ENCODE assay signal across 8 cellular contexts in genomic region chr1:201480231-201481003, GRCh38. TPM values are rescaled to one million over a fixed set of nuclear protein-coding genes. Genes with fewer than 3 reads are reported as not detected.
A peak's percentile ranks its signal among the peaks of the same experiment; 100 is the strongest.
DNase-seq lines count a peak whose midpoint lies in the region; ATAC-seq and TF ChIP-seq lines count a peak whose summit lies in the region.

No MANE protein-coding gene starts in this region.

- H2BK12ac ChIP-seq in H9 (ENCODE audit: insufficient read length, low read depth, low read length), result no peak overlapping the region

- H3K4me2 ChIP-seq in H9 (ENCODE audit: insufficient read depth, insufficient read length, low read length), result peak overlapping the region; percentile 90

- peak overlapping the region; percentile 63 for H3K18ac ChIP-seq in H9 (ENCODE audit: insufficient read length, low read depth, low read length)

- no peak overlapping the region for H2BK120ac ChIP-seq in H9 (ENCODE audit: low read depth, low read length, poor library complexity, severe bottlenecking)

- in situ Hi-C loops in astrocyte of the spinal cord (cut with HindIII; ENCODE audit: low sequenced_read_pairs), result no loop called here

- TF ChIP-seq POLR2A in NB4 (IDR thresholded peaks at IDR 0.05; ENCODE audit: extremely low read depth, insufficient read length) (no peak), spleen (IDR thresholded peaks at IDR 0.05) (no peak)

- H2BK20ac ChIP-seq in H9 (ENCODE audit: low read depth, low read length, poor library complexity, severe bottlenecking), result no peak overlapping the region

- peaks cover 19% of the 10 kb centered on the region for H3K27me3 Mint-ChIP-seq in H9 (ENCODE audit: low read depth)

- 0 out of 7 replicates have a peak overlapping the region, but pooled peaks of 1 of the 3 experiments have one; percentile 75 for H3K27ac Mint-ChIP-seq in H9

- peaks cover 0 to 28% (median 16%) of the 10 kb centered on the region in 6 donors for H3K36me3 ChIP-seq in spleen

- no peak overlapping the region for H3K56ac ChIP-seq in H9 (ENCODE audit: insufficient read length, low read depth, low read length)

- no peak overlapping the region for H2BK5ac ChIP-seq in H9 (ENCODE audit: insufficient read length, low read length)

- H4K8ac ChIP-seq in H9 (replicated peaks; ENCODE audit: insufficient read length, low read depth, low read length), result no peak overlapping the region

- H3K79me1 ChIP-seq in H9 (ENCODE audit: insufficient read depth, low read depth, low read length, poor library complexity, severe bottlenecking), result no peaks in the 10 kb centered on the region

- no peaks in the 10 kb centered on the region; a peak in 2 of 5 replicates for H3K9me3 Mint-ChIP-seq in H9

- H3K4me3 ChIP-seq in NB4 (ENCODE audit: low read depth, low read length) (no peak overlapping the region), astrocyte of the spinal cord (ENCODE audit: low read depth, low read length) (peak overlapping the region; percentile 19), iPS-18c (ENCODE audit: insufficient read depth, low read depth, low read length) (peak overlapping the region; percentile 42), spleen (peak overlapping the region; percentile 2 to 73 (median 40))

- H3K27ac ChIP-seq in H9 (ENCODE audit: insufficient read length, low read depth, low read length), result no peak overlapping the region
- peak overlapping the region in 5 of 8 donors; percentile 47 to 70 (median 65) for H3K27ac ChIP-seq in spleen

- H3K9ac ChIP-seq in H9 (ENCODE audit: extremely low read depth, insufficient read length, low read length), result peak overlapping the region; percentile 17

- H3K4me3 Mint-ChIP-seq in H9, result peak overlapping the region; percentile 68 to 83

- peaks cover 16% of the 10 kb centered on the region for H3K23me2 ChIP-seq in H9 (ENCODE audit: insufficient read length, low read depth, low read length, poor library complexity, severe bottlenecking)

- peak; percentile 77 for DNase-seq in ELR (ENCODE audit: low read depth)
- peak; percentile 98 for DNase-seq in H9
- peak; percentile 25 for DNase-seq in NB4 (ENCODE audit: low read depth)
- DNase-seq in T-helper 1 cell, result peak; percentile 28 to 73 (median 33)
- DNase-seq in astrocyte of the spinal cord (ENCODE audit: low read depth, low spot score), result peak; percentile 62
- peak; percentile 92 for DNase-seq in spleen

- WGBS in H9 (ENCODE audit: extremely low coverage, insufficient read length, low lambda C conversion rate), result no CpG with 5 or more reads among the region's 37 CpGs
- WGBS in spleen, 5 donors, result 2 to 8% (median 5%) methylated on average over 22 to 37 of the region's 37 CpGs

- no peak overlapping the region for H2AK5ac ChIP-seq in H9 (ENCODE audit: insufficient read length, low read length)

- no peak; the same call in 2 of the 3 replicates for TF ChIP-seq CTCF in H9 (conservative IDR thresholded peaks at IDR 0.05)
- no peak for TF ChIP-seq CTCF in NB4 (IDR thresholded peaks at IDR 0.05; ENCODE audit: low read depth, low read length)
- TF ChIP-seq CTCF in astrocyte of the spinal cord (IDR thresholded peaks at IDR 0.05; ENCODE audit: low read depth, low read length), result peak; percentile 15
- TF ChIP-seq CTCF in spleen (IDR thresholded peaks at IDR 0.05 in 8 of 11, conservative IDR thresholded peaks at IDR 0.05 in 3 of 11), result peak in 2 of 11 experiments; percentile 17 to 23

- no peak overlapping the region for H2AFZ ChIP-seq in H9 (ENCODE audit: low read length)

- no peak overlapping the region for H3K14ac ChIP-seq in H9 (ENCODE audit: insufficient read depth, low read length)

- no peak overlapping the region for H4K91ac ChIP-seq in H9 (ENCODE audit: insufficient read length, low read depth, low read length)

- no peaks in the 10 kb centered on the region for H3K79me2 ChIP-seq in H9 (ENCODE audit: insufficient read depth, low read length)

- H3K4me1 ChIP-seq in H9 (ENCODE audit: insufficient read depth, low read length) (peaks cover 2% of the 10 kb centered on the region; the same call in 1 of the 2 replicates), spleen (peaks cover 14 to 48% (median 35%) of the 10 kb centered on the region in 6 donors)

- no peak for ATAC-seq in SK-N-SH treated with all-trans-retinoic acid at 6 μM for 48 hours

- H3K4me1 Mint-ChIP-seq in H9, result peaks cover 28 to 33% of the 10 kb centered on the region in 2 experiments

- no peak overlapping the region for H3K23ac ChIP-seq in H9 (ENCODE audit: insufficient read length, low read depth, low read length)

- intact Hi-C loops in spleen (cut with DNase I; ENCODE audit: low total_unique reads), result no loop called here

- H3K9me3 ChIP-seq in H9 (ENCODE audit: control insufficient read depth, low read depth, low read length) (no peaks in the 10 kb centered on the region), iPS-18c (ENCODE audit: control insufficient read depth, insufficient read depth, low read length) (no peaks in the 10 kb centered on the region), spleen (no peaks in the 10 kb centered on the region)

- no peak overlapping the region for H4K5ac ChIP-seq in H9 (ENCODE audit: insufficient read length, low read depth, low read length)

- no peak overlapping the region for H2BK15ac ChIP-seq in H9 (ENCODE audit: low read depth, low read length)

- no peak overlapping the region for H3T11ph ChIP-seq in H9 (ENCODE audit: low read length)

- H3K4ac ChIP-seq in H9 (ENCODE audit: low read depth, low read length), result no peak overlapping the region

- no peaks in the 10 kb centered on the region for H4K20me1 ChIP-seq in H9 (ENCODE audit: control insufficient read depth, insufficient read depth, insufficient read length)

- no peaks in the 10 kb centered on the region for H3K36me3 Mint-ChIP-seq in H9 (ENCODE audit: insufficient read depth in 1 of 3, low read depth in 3 of 3)

- no peaks in the 10 kb centered on the region for H3K27me3 ChIP-seq in H9 (ENCODE audit: insufficient read depth, low read length)
- H3K27me3 ChIP-seq in spleen (replicated peaks in 1 of 7), result peaks cover 0 to 31% (median 10%) of the 10 kb centered on the region in 7 donors

TF ChIP-seq in SK-N-SH treated with all-trans-retinoic acid at 6 μM for 48 hours, 23 proteins besides CTCF, POLR2A, EP300 and RAD21:
- TF ChIP-seq CSDC2 (CRISPR knock-in tag; IDR thresholded peaks at IDR 0.05) (no peak), OSR1 (CRISPR knock-in tag; IDR thresholded peaks at IDR 0.05) (no peak), CREB5 (CRISPR knock-in tag; IDR thresholded peaks at IDR 0.05; ENCODE audit: low read depth) (no peak), PPARA (CRISPR knock-in tag; IDR thresholded peaks at IDR 0.05; ENCODE audit: borderline replicate concordance) (no peak), ZNF8 (CRISPR knock-in tag; IDR thresholded peaks at IDR 0.05) (no peak), TOX (CRISPR knock-in tag; IDR thresholded peaks at IDR 0.05; ENCODE audit: borderline replicate concordance) (no peak), ZNF565 (CRISPR knock-in tag; conservative IDR thresholded peaks at IDR 0.05; ENCODE audit: low read depth) (no peak), BACH2 (CRISPR knock-in tag; IDR thresholded peaks at IDR 0.05; ENCODE audit: borderline replicate concordance) (no peak), ARNTL (CRISPR knock-in tag; IDR thresholded peaks at IDR 0.05; ENCODE audit: borderline replicate concordance, low read depth) (no peak), ZC3H10 (CRISPR knock-in tag; IDR thresholded peaks at IDR 0.05) (no peak), RARB (CRISPR knock-in tag; IDR thresholded peaks at IDR 0.05) (no peak), ISL1 (CRISPR knock-in tag; IDR thresholded peaks at IDR 0.05) (no peak), ZFP3 (CRISPR knock-in tag; IDR thresholded peaks at IDR 0.05) (no peak), ESRRG (CRISPR knock-in tag; IDR thresholded peaks at IDR 0.05) (no peak), ZNF70 (CRISPR knock-in tag; IDR thresholded peaks at IDR 0.05) (no peak), TCF4 (CRISPR knock-in tag; IDR thresholded peaks at IDR 0.05; ENCODE audit: borderline replicate concordance) (no peak)
- TF ChIP-seq, protein P1, sequence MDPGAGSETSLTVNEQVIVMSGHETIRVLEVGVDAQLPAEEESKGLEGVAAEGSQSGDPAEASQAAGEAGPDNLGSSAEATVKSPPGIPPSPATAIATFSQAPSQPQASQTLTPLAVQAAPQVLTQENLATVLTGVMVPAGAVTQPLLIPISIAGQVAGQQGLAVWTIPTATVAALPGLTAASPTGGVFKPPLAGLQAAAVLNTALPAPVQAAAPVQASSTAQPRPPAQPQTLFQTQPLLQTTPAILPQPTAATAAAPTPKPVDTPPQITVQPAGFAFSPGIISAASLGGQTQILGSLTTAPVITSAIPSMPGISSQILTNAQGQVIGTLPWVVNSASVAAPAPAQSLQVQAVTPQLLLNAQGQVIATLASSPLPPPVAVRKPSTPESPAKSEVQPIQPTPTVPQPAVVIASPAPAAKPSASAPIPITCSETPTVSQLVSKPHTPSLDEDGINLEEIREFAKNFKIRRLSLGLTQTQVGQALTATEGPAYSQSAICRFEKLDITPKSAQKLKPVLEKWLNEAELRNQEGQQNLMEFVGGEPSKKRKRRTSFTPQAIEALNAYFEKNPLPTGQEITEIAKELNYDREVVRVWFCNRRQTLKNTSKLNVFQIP (CRISPR knock-in tag; IDR thresholded peaks at IDR 0.05; ENCODE audit: borderline replicate concordance, low read depth), result no peak

RNA-seq across cellular contexts. Expression of gene PHLDA3, which starts 11.4 kb away (rescaled TPM):
- 53.9 and 55.0 TPM in 2 replicates for total RNA-seq in H9 (2021)
- 10 to 100 TPM in 3 of 7 donors, 1 to 10 TPM in 4; 3.7 to 17.4 (median 8.1) TPM for total RNA-seq in spleen
- 1 to 10 TPM; 3.6 to 8.7 (median 5.6) TPM for polyA plus RNA-seq in spleen

RNA-seq across cellular contexts. Expression of gene CSRP1, which starts 26.5 kb away (rescaled TPM):
- total RNA-seq in H9 (2021), result 0.44 TPM in 2 replicates
- 100 to 1,000 TPM; 115 to 360 (median 188) TPM for total RNA-seq in spleen
- 100 to 1,000 TPM in 2 of 3 donors, 10 to 100 TPM in 1; 67.1 to 180 (median 108) TPM for polyA plus RNA-seq in spleen

RNA-seq across cellular contexts. Expression of gene NAV1, which starts 58.5 kb away (rescaled TPM):
- total RNA-seq in H9 (2021) (20.5 and 21.6 TPM in 2 replicates), spleen (10 to 100 TPM; 15.7 to 37.2 (median 27.4) TPM)
- polyA plus RNA-seq in spleen, result 1 to 10 TPM; 1.1 to 3.5 (median 1.2) TPM

RNA-seq across cellular contexts. Expression of gene TNNI1, which starts 58.9 kb away (rescaled TPM):
- total RNA-seq in H9 (2021), result 0.29 TPM in 1 of 2 replicates, not detected in the other
- not detected for total RNA-seq in spleen
- 1 to 10 TPM in 1 of 3 donors, under 1 TPM in 2; 0.26 to 1.2 (median 0.26) TPM for polyA plus RNA-seq in spleen

Comparison
In these comparisons a context has a peak if more than half of its experiments do, and no peak if none do; other contexts are left out.
1. DNase-seq: peak in every context shown above with its lines; median percentile 98 in H9; 92 in spleen; 77 in ELR; 62 in astrocyte of the spinal cord; 33 in T-helper 1 cell; 25 in NB4.
2. RNA of gene CSRP1, which starts 26.5 kb away (total RNA-seq): 115 to 360 TPM in spleen; 0.44 TPM in H9; every median in the first group is over 10 times any median in the second.